In genomic region chr3:139561959-139562676, GRCh38 we compare ENCODE assay signal across 8 cellular contexts. TPM values are rescaled to one million over a fixed set of nuclear protein-coding genes. Genes with fewer than 3 reads are reported as not detected.
DNase-seq lines count a peak whose midpoint lies in the region; ATAC-seq and TF ChIP-seq lines count a peak whose summit lies in the region.

No MANE protein-coding gene starts in this region.

- H3K27me3 ChIP-seq in Peyer's patch (no peaks in the 10 kb centered on the region), gastroesophageal sphincter (no peaks in the 10 kb centered on the region), gastrocnemius medialis (no peaks in the 10 kb centered on the region)

- H3K4me1 ChIP-seq in Peyer's patch (no peaks in the 10 kb centered on the region), gastroesophageal sphincter (no peaks in the 10 kb centered on the region), gastrocnemius medialis (no peaks in the 10 kb centered on the region)

- H3K27ac Mint-ChIP-seq in activated naive CD4-positive, alpha-beta T cell treated with anti-CD3 and anti-CD28 coated beads, Interleukin-2, amount 50 U/mL, for 72 hours, result no peak overlapping the region

- DNase-seq in COLO668 (lab: John Stamatoyannopoulos, UW; ENCODE audit: unreplicated experiment), result peak; percentile 43
- DNase-seq in Peyer's patch, result peak in 1 of 3 donors; percentile 69
- DNase-seq in gastrocnemius medialis, result no peak
- no peak for DNase-seq in activated naive CD4-positive, alpha-beta T cell (lab: John Stamatoyannopoulos, UW)
- DNase-seq in ureter (ENCODE audit: low spot score), result no peak
- no peak for DNase-seq in activated naive CD4-positive, alpha-beta T cell treated with anti-CD3 and anti-CD28 coated beads, Interleukin-2, amount 50 U/mL, for 72 hours (ENCODE audit: low spot score in 2 of 2)

- H3K4me3 ChIP-seq in Peyer's patch (no peak overlapping the region), gastroesophageal sphincter (no peak overlapping the region), gastrocnemius medialis (no peak overlapping the region)

- in situ Hi-C loops in gastrocnemius medialis (cut with MboI; ENCODE audit: low sequenced_read_pairs in 4 of 4), result loop anchor here in 1 of 4 donors (25.0 kb wide), 1 partner anchor 125 kb away; no protein-coding TSS in a partner anchor

- WGBS in gastroesophageal sphincter (ENCODE audit: low coverage in 1 of 2), 2 donors, result no CpG with 5 or more reads among the region's 1 CpG

- no peaks in the 10 kb centered on the region for H3K9me3 Mint-ChIP-seq in activated naive CD4-positive, alpha-beta T cell treated with anti-CD3 and anti-CD28 coated beads, Interleukin-2, amount 50 U/mL, for 72 hours

- H3K9me3 ChIP-seq in Peyer's patch, result no peaks in the 10 kb centered on the region
- H3K9me3 ChIP-seq in gastroesophageal sphincter, result no peaks in the 10 kb centered on the region
- H3K9me3 ChIP-seq in gastrocnemius medialis, result no peaks in the 10 kb centered on the region

- TF ChIP-seq POLR2A in Peyer's patch (IDR thresholded peaks at IDR 0.05), result no peak
- TF ChIP-seq POLR2A in gastroesophageal sphincter (IDR thresholded peaks at IDR 0.05), result no peak
- TF ChIP-seq POLR2A in gastrocnemius medialis (IDR thresholded peaks at IDR 0.05), result no peak

- TF ChIP-seq EP300 in gastroesophageal sphincter (IDR thresholded peaks at IDR 0.05), result no peak

- no peaks in the 10 kb centered on the region for H3K36me3 ChIP-seq in Peyer's patch
- peaks cover 0 to 23% of the 10 kb centered on the region in 2 donors for H3K36me3 ChIP-seq in gastroesophageal sphincter
- H3K36me3 ChIP-seq in gastrocnemius medialis, result peaks cover 0 to 3% of the 10 kb centered on the region in 2 donors

- ATAC-seq in HG02885 (IDR thresholded peaks at IDR 0.05; ENCODE audit: poor library complexity, unreplicated experiment) (peak; percentile 45), gastroesophageal sphincter (no peak), gastrocnemius medialis (peak; percentile 23 to 41)
- no peak for ATAC-seq in activated naive CD4-positive, alpha-beta T cell treated with anti-CD3 and anti-CD28 coated beads, Interleukin-2, amount 50 U/mL, for 72 hours

- TF ChIP-seq CTCF in Peyer's patch (IDR thresholded peaks at IDR 0.05), result peak in 4 of 6 experiments; percentile 33 to 82 (median 78)
- peak; percentile 40 to 70 (median 64) for TF ChIP-seq CTCF in gastroesophageal sphincter (IDR thresholded peaks at IDR 0.05)
- TF ChIP-seq CTCF in gastrocnemius medialis (IDR thresholded peaks at IDR 0.05 in 4 of 5, conservative IDR thresholded peaks at IDR 0.05 in 1 of 5), result peak in 3 of 5 experiments; percentile 37 to 50 (median 43)

- no peaks in the 10 kb centered on the region for H3K36me3 Mint-ChIP-seq in activated naive CD4-positive, alpha-beta T cell treated with anti-CD3 and anti-CD28 coated beads, Interleukin-2, amount 50 U/mL, for 72 hours

- intact Hi-C loops in gastrocnemius medialis (cut with DNase I; ENCODE audit: low total_unique reads), result loop anchor here (2.0 kb wide), 1 partner anchor 133 kb away; no protein-coding TSS in a partner anchor

- H3K27ac ChIP-seq in Peyer's patch (no peak overlapping the region), gastroesophageal sphincter (no peak overlapping the region), gastrocnemius medialis (no peak overlapping the region)

RNA-seq across cellular contexts. Expression of gene RBP1, which starts 22.6 kb away (rescaled TPM):
- total RNA-seq in Peyer's patch, result 10 to 100 TPM in 1 of 4 donors, 1 to 10 TPM in 2, not detected in 1; 4.7 to 14.9 (median 4.9) TPM
- 10 to 100 TPM in 3 of 4 donors, 1 to 10 TPM in 1; 9.1 to 28.8 (median 18.9) TPM for total RNA-seq in gastroesophageal sphincter
- 1 to 10 TPM in 3 of 4 donors, not detected in 1; 3.7 to 6.8 (median 3.9) TPM for total RNA-seq in gastrocnemius medialis
- total RNA-seq in ureter, result 33.0 TPM
- total RNA-seq in activated naive CD4-positive, alpha-beta T cell treated with anti-CD3 and anti-CD28 coated beads, Interleukin-2, amount 50 U/mL, for 72 hours, result not detected

Comparison
In these comparisons a context has a peak if more than half of its experiments do, and no peak if none do; other contexts are left out.
1. ATAC-seq: peak in HG02885 (single experiment) and gastrocnemius medialis (2 of 2); none in gastroesophageal sphincter (single experiment) and activated naive CD4-positive, alpha-beta T cell treated with anti-CD3 and anti-CD28 coated beads, Interleukin-2, amount 50 U/mL, for 72 hours (0 of 2).
2. Peak in every context shown above with its lines, with median percentiles within 50 percentile points of each other: CTCF ChIP-seq.